ENCODE assay signal across 29 cellular contexts in the genomic region with DNA sequence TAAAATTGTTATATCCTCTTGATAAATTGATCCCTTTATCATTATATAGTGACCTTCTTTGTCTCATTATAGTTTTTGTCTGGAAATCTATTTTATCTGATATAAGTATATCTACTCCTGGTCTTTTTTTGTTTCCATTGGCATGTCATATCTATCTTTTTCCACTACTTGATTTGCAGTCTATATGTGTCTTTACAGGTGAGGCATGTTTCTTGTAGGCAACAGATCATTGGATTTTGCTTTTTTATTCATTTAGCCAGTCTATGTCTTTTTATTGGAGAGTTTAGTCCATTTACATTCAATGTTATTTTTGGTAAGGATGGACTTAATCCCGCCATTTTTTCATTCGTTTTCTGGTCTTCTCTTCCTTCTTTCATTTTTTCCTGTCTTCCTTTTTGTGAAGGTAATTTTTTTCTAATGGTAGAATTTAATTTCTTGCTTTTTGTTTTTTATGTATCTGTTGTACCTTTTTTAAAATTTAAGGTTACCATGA.
"Had no signal": no experiment of that assay in that cellular context is flagged by ENCODE, and none has a peak within 500 bp of the region (broad histone marks: within the 10 kb centered on the region; RNA-seq: fewer than 3 reads in every experiment).

No MANE protein-coding gene starts in this region.

- H3K4me3 ChIP-seq: neural progenitor cell, ovary, psoas muscle, right lobe of liver, sigmoid colon, suprapubic skin, testis, tibial artery, transverse colon, upper lobe of right lung, uterus had no signal

- FAIRE-seq: small intestine had no signal

- H3K4me2 ChIP-seq: neural progenitor cell had no signal

- ATAC-seq: natural killer cell; psoas muscle; right cardiac atrium; right lobe of liver; stimulated activated memory B cell treated with anti-CD40 and anti-IgM and Interleukin-4, amounts not matched to agents 10 μg/mL and 1 μg/mL and 100 μg/mL, for 72 hours; stimulated activated naive CD8-positive, alpha-beta T cell treated with anti-CD3 and anti-CD28 coated beads, Interleukin-15, amount 100 ng/mL, for 72 hours; stimulated activated naive CD8-positive, alpha-beta T cell treated with anti-CD3 and anti-CD28 coated beads, Interleukin-15, Interleukin-2, amounts not matched to agents 100 U/mL and 50 U/mL, for 24 hours; upper lobe of right lung had no signal

- H3K27ac ChIP-seq: neural progenitor cell, ovary, parathyroid adenoma, psoas muscle, right lobe of liver, sigmoid colon, suprapubic skin, testis, tibial artery, transverse colon, upper lobe of right lung, uterus had no signal

- H3K27ac Mint-ChIP-seq: natural killer cell; nephron; neural progenitor cell; progenitor cell of endocrine pancreas; stimulated activated memory B cell treated with anti-CD40 and anti-IgM and Interleukin-4, amounts not matched to agents 10 μg/mL and 1 μg/mL and 100 μg/mL, for 72 hours; stimulated activated naive CD8-positive, alpha-beta T cell treated with anti-CD3 and anti-CD28 coated beads, Interleukin-15, amount 100 ng/mL, for 72 hours; type B pancreatic cell had no signal

- H3K4me3 Mint-ChIP-seq: natural killer cell; nephron; neural progenitor cell; stimulated activated memory B cell treated with anti-CD40 and anti-IgM and Interleukin-4, amounts not matched to agents 10 μg/mL and 1 μg/mL and 100 μg/mL, for 72 hours; stimulated activated naive CD8-positive, alpha-beta T cell treated with anti-CD3 and anti-CD28 coated beads, Interleukin-15, amount 100 ng/mL, for 72 hours; type B pancreatic cell had no signal

- H3K9ac ChIP-seq: neural progenitor cell, parathyroid adenoma had no signal

- H3K27me3 ChIP-seq: neural progenitor cell, ovary, right lobe of liver, sigmoid colon, suprapubic skin, testis, tibial artery, transverse colon, upper lobe of right lung, uterus had no signal

- H2AFZ ChIP-seq: neural progenitor cell, parathyroid adenoma had no signal

- H3K9me3 ChIP-seq: suprapubic skin, testis, upper lobe of right lung had no signal

- H3K36me3 Mint-ChIP-seq: neural progenitor cell, type B pancreatic cell had no signal

- H3K27me3 Mint-ChIP-seq: progenitor cell of endocrine pancreas; stimulated activated naive CD8-positive, alpha-beta T cell treated with anti-CD3 and anti-CD28 coated beads, Interleukin-15, amount 100 ng/mL, for 72 hours; type B pancreatic cell had no signal

- DNase-seq: natural killer cell; occipital lobe; ovary; posterior cingulate gyrus; psoas muscle; right cardiac atrium; right lobe of liver; sigmoid colon; small intestine; stimulated activated CD4-positive, alpha-beta T cell treated with anti-CD3 and anti-CD28 coated beads, Interleukin-15, amount 100 ng/mL, for 24 hours; stimulated activated CD4-positive, alpha-beta T cell treated with anti-CD3 and anti-CD28 coated beads, Interleukin-2, amount 100 ng/mL, for 24 hours; stimulated activated CD4-positive, alpha-beta T cell treated with anti-CD3 and anti-CD28 coated beads, Interleukin-2, amount 100 ng/mL, for 48 hours; stimulated activated CD4-positive, alpha-beta T cell treated with anti-CD3 and anti-CD28 coated beads, Interleukin-4, amount 100 ng/mL, for 24 hours; stimulated activated naive CD4-positive, alpha-beta T cell; stimulated activated naive CD8-positive, alpha-beta T cell treated with anti-CD3 and anti-CD28 coated beads, Interleukin-15, amount 100 ng/mL, for 72 hours; stimulated activated naive CD8-positive, alpha-beta T cell treated with anti-CD3 and anti-CD28 coated beads, Interleukin-15, Interleukin-2, amounts not matched to agents 100 U/mL and 50 U/mL, for 24 hours; substantia nigra; testis; tibial artery; transverse colon; upper lobe of right lung; uterus had no signal

- H3K36me3 ChIP-seq: ovary, right lobe of liver, sigmoid colon, suprapubic skin, tibial artery, transverse colon, upper lobe of right lung, uterus had no signal

- H3K4me1 ChIP-seq: neural progenitor cell, parathyroid adenoma, psoas muscle, right lobe of liver, sigmoid colon, suprapubic skin, testis, tibial artery, transverse colon, upper lobe of right lung, uterus had no signal

- H3K79me2 ChIP-seq: parathyroid adenoma had no signal

- H3K4me1 Mint-ChIP-seq: natural killer cell; nephron; neural progenitor cell; stimulated activated memory B cell treated with anti-CD40 and anti-IgM and Interleukin-4, amounts not matched to agents 10 μg/mL and 1 μg/mL and 100 μg/mL, for 72 hours; stimulated activated naive CD8-positive, alpha-beta T cell treated with anti-CD3 and anti-CD28 coated beads, Interleukin-15, amount 100 ng/mL, for 72 hours had no signal
